Comparison of ENCODE assay signal across 8 cellular contexts in the genomic region with DNA sequence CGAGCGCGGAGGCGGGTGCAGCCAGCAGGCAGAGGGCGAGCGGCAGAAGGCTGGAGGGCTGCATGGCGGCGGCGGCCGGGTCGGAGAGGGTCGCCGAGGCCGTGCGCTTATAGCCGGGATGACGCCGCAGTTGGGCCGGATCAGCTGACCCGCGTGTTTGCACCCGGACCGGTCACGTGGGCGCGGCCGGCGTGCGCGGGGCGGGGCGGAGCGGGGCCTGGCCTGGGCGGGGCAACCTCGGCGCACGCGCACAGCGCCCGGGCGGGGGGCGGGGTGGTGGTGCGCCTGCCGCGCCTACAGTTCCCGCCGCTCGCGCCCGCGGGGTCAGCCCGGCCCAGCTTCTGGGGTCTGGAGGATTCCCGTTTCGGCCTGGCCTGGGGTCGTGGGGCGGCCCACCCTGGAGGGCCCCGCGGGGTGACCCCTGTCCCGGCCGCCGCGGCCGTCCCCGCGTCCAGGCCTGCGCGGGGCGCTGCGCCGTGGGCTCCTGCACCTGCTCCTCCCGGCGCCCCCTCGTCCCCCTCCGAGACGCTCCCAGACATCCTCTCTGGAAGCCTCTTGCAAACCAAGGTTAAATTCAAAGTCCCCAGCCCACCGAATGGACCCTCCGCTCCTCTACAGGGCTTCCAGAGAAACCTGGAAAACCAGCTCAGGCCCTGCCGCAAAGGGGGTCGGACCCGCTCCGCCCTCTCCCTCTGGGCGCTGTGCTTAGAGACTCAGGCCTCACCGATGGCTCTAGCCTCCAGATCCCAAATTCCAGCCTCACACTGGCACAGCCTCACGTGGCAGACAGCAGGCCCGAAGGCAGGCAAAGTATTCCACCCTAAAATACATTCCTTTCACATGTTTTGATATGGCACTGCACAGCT. TPM values are rescaled to one million over a fixed set of nuclear protein-coding genes. Genes with fewer than 3 reads are reported as not detected.
DNase-seq lines count a peak whose midpoint lies in the region; ATAC-seq and TF ChIP-seq lines count a peak whose summit lies in the region.

A gene (minus strand): TSS at position 132 of the 866 bp plus-strand sequence. CDS start 68 bp downstream, at position 64.

- peak within 1 kb of the TSS; percentile 88 to 99 (median 98) for H3K27ac ChIP-seq in heart left ventricle

- H3K36me3 ChIP-seq in ES-I3 (ENCODE audit: insufficient read depth, low read length) (peaks cover 4% of the 10 kb centered on the region; the same call in 1 of the 2 replicates), heart left ventricle (peaks cover 0 to 22% (median 8%) of the 10 kb centered on the region in 9 donors)

- H3K27ac Mint-ChIP-seq in activated naive CD8-positive, alpha-beta T cell treated with anti-CD3 and anti-CD28 coated beads, Interleukin-2, amount 50 U/mL, for 24 hours = peak within 1 kb of the TSS; percentile 88
- peak within 1 kb of the TSS; percentile 93 for H3K27ac Mint-ChIP-seq in type B pancreatic cell

- peaks cover 25% of the 10 kb centered on the region for H3K4me1 Mint-ChIP-seq in activated naive CD8-positive, alpha-beta T cell treated with anti-CD3 and anti-CD28 coated beads, Interleukin-2, amount 50 U/mL, for 24 hours
- H3K4me1 Mint-ChIP-seq in type B pancreatic cell (ENCODE audit: unreplicated experiment) = peaks cover 4% of the 10 kb centered on the region

- 3 to 8% (median 5%) methylated on average over 22 to 85 of the region's 85 CpGs for WGBS in heart left ventricle, 4 donors

- H3K36me3 Mint-ChIP-seq in activated naive CD8-positive, alpha-beta T cell treated with anti-CD3 and anti-CD28 coated beads, Interleukin-2, amount 50 U/mL, for 24 hours (ENCODE audit: low read depth) = no peaks in the 10 kb centered on the region
- H3K36me3 Mint-ChIP-seq in type B pancreatic cell = no peaks in the 10 kb centered on the region

- DNase-seq in LoVo (ENCODE audit: low spot score) (peak; percentile 84), T follicular helper cell (ENCODE audit: low read depth) (peak; percentile 74), heart left ventricle (peak; percentile 91 to 97 (median 93)), posterior vena cava (ENCODE audit: low spot score) (peak; percentile 97), type B pancreatic cell (ENCODE audit: extremely low spot score, unreplicated experiment) (peak; percentile 92)
- DNase-seq in activated naive CD8-positive, alpha-beta T cell treated with anti-CD3 and anti-CD28 coated beads, Interleukin-2, amount 50 U/mL, for 24 hours = peak; percentile 93

- peak within 1 kb of the TSS; percentile 80 to 100 (median 95) for H3K4me3 ChIP-seq in heart left ventricle

- ATAC-seq in GM21786 (IDR thresholded peaks at IDR 0.05; ENCODE audit: unreplicated experiment) (peak; percentile 75), heart left ventricle (peak; percentile 51 to 84 (median 68))
- ATAC-seq in activated naive CD8-positive, alpha-beta T cell treated with anti-CD3 and anti-CD28 coated beads, Interleukin-2, amount 50 U/mL, for 24 hours = peak; percentile 70

- TF ChIP-seq POLR2A in heart left ventricle (IDR thresholded peaks at IDR 0.05) = peak; percentile 12 to 83

- H3K27me3 ChIP-seq in heart left ventricle = no peaks in the 10 kb centered on the region

- H3K4me3 Mint-ChIP-seq in activated naive CD8-positive, alpha-beta T cell treated with anti-CD3 and anti-CD28 coated beads, Interleukin-2, amount 50 U/mL, for 24 hours = peak within 1 kb of the TSS; percentile 85
- H3K4me3 Mint-ChIP-seq in type B pancreatic cell = peak within 1 kb of the TSS; percentile 94

- H3K27me3 Mint-ChIP-seq in activated naive CD8-positive, alpha-beta T cell treated with anti-CD3 and anti-CD28 coated beads, Interleukin-2, amount 50 U/mL, for 24 hours = no peaks in the 10 kb centered on the region
- no peaks in the 10 kb centered on the region for H3K27me3 Mint-ChIP-seq in type B pancreatic cell

- no peaks in the 10 kb centered on the region for H3K9me3 ChIP-seq in ES-I3 (ENCODE audit: control insufficient read depth, insufficient read depth, low read length)
- no peaks in the 10 kb centered on the region for H3K9me3 ChIP-seq in heart left ventricle

- intact Hi-C loops in heart left ventricle (cut with DNase I) = loop anchor here in 2 of 10 donors (2.0 to 5.0 kb wide), 4 partner anchors 47 to 69 kb away; no protein-coding TSS in a partner anchor
- intact Hi-C loops in posterior vena cava (cut with DNase I) = no loop called here

- TF ChIP-seq CTCF in heart left ventricle (IDR thresholded peaks at IDR 0.05) = peak in 3 of 12 donors; percentile 7 to 19 (median 10)
- TF ChIP-seq CTCF in type B pancreatic cell (conservative IDR thresholded peaks at IDR 0.05) = peak; percentile 20

- H3K4me1 ChIP-seq in ES-I3 (ENCODE audit: insufficient read depth, low read length) (no peaks in the 10 kb centered on the region; the same call in 1 of the 2 replicates), heart left ventricle (peaks cover 5 to 51% (median 48%) of the 10 kb centered on the region in 12 donors)

- no peaks in the 10 kb centered on the region for H3K9me3 Mint-ChIP-seq in activated naive CD8-positive, alpha-beta T cell treated with anti-CD3 and anti-CD28 coated beads, Interleukin-2, amount 50 U/mL, for 24 hours
- H3K9me3 Mint-ChIP-seq in type B pancreatic cell = no peaks in the 10 kb centered on the region

- H3K9ac ChIP-seq in ES-I3 (ENCODE audit: low read depth, low read length) = peak within 1 kb of the TSS; percentile 87

RNA-seq across cellular contexts. Expression of the gene that starts here (rescaled TPM):
- total RNA-seq in heart left ventricle = 1,000 to 10,000 TPM in 3 of 9 donors, 100 to 1,000 TPM in 6; 580 to 1,779 (median 722) TPM
- 1,000 to 10,000 TPM in 1 of 2 donors, 100 to 1,000 TPM in 1; 420 to 1,089 TPM for polyA plus RNA-seq in heart left ventricle
- total RNA-seq in posterior vena cava = 100 to 1,000 TPM; 351 to 519 TPM
- 318 and 557 TPM in 2 replicates for total RNA-seq in type B pancreatic cell (ENCODE audit: low replicate concordance)

Comparison
In these comparisons a context has a peak if more than half of its experiments do, and no peak if none do; other contexts are left out.
1. Peak in every context shown above with its lines: DNase-seq, ATAC-seq, H3K4me3 ChIP-seq and H3K27ac ChIP-seq.